In the genomic region with DNA sequence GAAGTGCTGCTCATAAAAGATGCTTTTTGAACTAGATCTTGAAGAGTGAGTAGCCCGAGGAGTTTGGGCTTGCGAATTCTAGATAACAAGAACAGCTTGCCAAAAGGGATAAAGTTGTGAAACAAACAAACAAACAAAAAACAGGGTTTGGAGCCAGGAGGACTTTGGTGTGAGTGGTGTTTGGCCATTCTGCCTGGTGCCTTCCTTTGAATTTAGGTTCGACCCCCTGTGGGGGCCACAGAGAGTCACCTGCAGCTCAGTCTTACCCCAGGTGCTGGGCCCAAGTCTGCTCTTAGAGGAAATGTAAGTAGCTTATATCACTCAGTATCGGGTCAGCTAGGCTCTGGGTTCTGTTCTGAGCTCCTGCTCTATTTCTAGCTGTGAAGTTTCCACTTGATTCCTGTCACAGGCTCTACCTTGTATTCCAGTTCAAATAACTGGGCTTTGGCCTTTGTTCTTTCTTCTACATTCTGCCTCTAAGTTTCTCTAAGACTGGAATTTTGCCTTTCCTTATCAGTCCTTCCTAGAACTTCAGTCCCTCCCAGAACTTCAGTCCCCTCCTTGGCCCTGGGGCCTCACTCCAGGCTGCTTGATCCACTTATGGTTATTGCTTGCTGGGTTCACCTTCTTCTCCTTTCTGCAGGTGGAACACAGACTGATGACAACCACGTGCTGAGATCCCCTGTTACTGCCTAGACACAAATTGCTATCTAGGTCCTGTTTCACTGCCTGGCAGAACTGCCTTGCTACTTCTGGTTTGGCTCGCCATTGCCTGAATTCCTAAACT, we compare ENCODE assay signal across 16 cellular contexts. TPM values are rescaled to one million over a fixed set of nuclear protein-coding genes. Genes with fewer than 3 reads are reported as not detected.
DNase-seq lines count a peak whose midpoint lies in the region; ATAC-seq and TF ChIP-seq lines count a peak whose summit lies in the region.
"Had no signal": no experiment of that assay in that cellular context is flagged by ENCODE, and none has a peak within 500 bp of the region (broad histone marks: within the 10 kb centered on the region; RNA-seq: fewer than 3 reads in every experiment).

No MANE protein-coding gene starts in this region.

- H3K4me2 ChIP-seq in mammary epithelial cell (ENCODE audit: insufficient read depth, low read depth, low read length) = no peak overlapping the region
- H3K4me2 ChIP-seq in smooth muscle cell = peak overlapping the region; percentile 64

- H3K36me3 Mint-ChIP-seq in CD4-positive, alpha-beta T cell (ENCODE audit: low read depth) = no peaks in the 10 kb centered on the region

- H3K9me3 ChIP-seq in HUES48 (ENCODE audit: control insufficient read depth, insufficient read depth, low read length) = no peaks in the 10 kb centered on the region
- H3K9me3 ChIP-seq in mammary epithelial cell (replicated peaks; ENCODE audit: insufficient read depth, low read length) = no peaks in the 10 kb centered on the region
- H3K9me3 ChIP-seq in smooth muscle cell (replicated peaks; ENCODE audit: low read depth) = no peaks in the 10 kb centered on the region
- H3K9me3 ChIP-seq in WERI-Rb-1 (ENCODE audit: severe bottlenecking) = no peaks in the 10 kb centered on the region
- no peaks in the 10 kb centered on the region for H3K9me3 ChIP-seq in CD4-positive, alpha-beta T cell (ENCODE audit: control insufficient read depth, low read length)

- H3K27me3 ChIP-seq in HUES48 (ENCODE audit: control insufficient read depth, insufficient read depth, low read length) (no peaks in the 10 kb centered on the region), mammary epithelial cell (ENCODE audit: insufficient read depth, low read length) (no peaks in the 10 kb centered on the region), smooth muscle cell (ENCODE audit: low read depth) (no peaks in the 10 kb centered on the region), WERI-Rb-1 (ENCODE audit: insufficient read depth, low read depth, severe bottlenecking) (no peaks in the 10 kb centered on the region)
- no peaks in the 10 kb centered on the region for H3K27me3 ChIP-seq in CD4-positive, alpha-beta T cell (ENCODE audit: control insufficient read depth, insufficient read depth, low read length)

- BruUV-seq in mammary epithelial cell (replicated peaks; lab: Mats Ljungman, UMichigan) = no TSS peak

- DNase-seq in mammary epithelial cell (no peak), islet precursor cell (peak; percentile 80), smooth muscle cell (lab: John Stamatoyannopoulos, UW; ENCODE audit: unreplicated experiment) (no peak), cerebellar cortex (ENCODE audit: low spot score) (no peak), WERI-Rb-1 (no peak)
- DNase-seq in CD4-positive, alpha-beta T cell = no peak
- DNase-seq in activated effector memory CD4-positive, alpha-beta T cell treated with Interleukin-2 at 50 U/mL for 16 hours = no peak
- DNase-seq: amniotic stem cell; C1 segment of cervical spinal cord; midbrain; stimulated activated CD4-positive, alpha-beta T cell treated with anti-CD3 and anti-CD28 coated beads, Interleukin-4, amount 100 ng/mL, for 4 hours; stimulated activated naive CD4-positive, alpha-beta T cell; SW 1271 had no signal

- dilution Hi-C loops in mammary epithelial cell (cut with HindIII; ENCODE audit: low sequenced_read_pairs) = no loop called here

- H3K4me1 ChIP-seq in HUES48 (ENCODE audit: control insufficient read depth, insufficient read depth, low read length) (peaks cover 17% of the 10 kb centered on the region), mammary epithelial cell (ENCODE audit: insufficient read depth, low read length) (peaks cover 90% of the 10 kb centered on the region), smooth muscle cell (ENCODE audit: low read depth) (peaks cover 21% of the 10 kb centered on the region)

- intact Hi-C loops in mammary epithelial cell (cut with micrococcal nuclease) = loop anchor here (5.0 kb wide), 2 partner anchors 90 to 155 kb away; partner anchors contain the start of gene POC1B
- intact Hi-C loops in CD4-positive, alpha-beta T cell (cut with DNase I, micrococcal nuclease) = no loop called here

- H4K20me1 ChIP-seq in mammary epithelial cell (ENCODE audit: insufficient read depth, low read length) (no peaks in the 10 kb centered on the region), smooth muscle cell (ENCODE audit: low read depth) (no peaks in the 10 kb centered on the region)

- ATAC-seq in CD4-positive, alpha-beta T cell (ENCODE audit: poor library complexity) = no peak
- ATAC-seq: activated CD4-positive, CD25-positive, alpha-beta regulatory T cell treated with anti-CD3 and anti-CD28 coated beads, Interleukin-2, amount 50 U/mL, for 24 hours had no signal

- H3K4me1 Mint-ChIP-seq in CD4-positive, alpha-beta T cell (ENCODE audit: low read depth) = peaks cover 6% of the 10 kb centered on the region

- no peaks in the 10 kb centered on the region for H3K27me3 Mint-ChIP-seq in CD4-positive, alpha-beta T cell

- POLR2A ChIA-PET in CD4-positive, alpha-beta T cell (lab: Charles Lee) = interaction anchor here (1.0 kb wide), 1 partner anchor 21 kb away, joined by 6 read pairs; the partner anchor contains the start of gene DUSP6

- H3F3A ChIP-seq in smooth muscle cell (ENCODE audit: low read depth) = peaks cover 10% of the 10 kb centered on the region

- H3K27ac Mint-ChIP-seq in CD4-positive, alpha-beta T cell = no peak overlapping the region

- TF ChIP-seq CTCF in mammary epithelial cell (conservative IDR thresholded peaks at IDR 0.05 in 1 of 2, IDR thresholded peaks at IDR 0.05 in 1 of 2; ENCODE audit: extremely low read depth in 1 of 2, insufficient read depth in 1 of 2, low read depth in 1 of 2, low read length in 2 of 2) = no peak
- TF ChIP-seq CTCF in smooth muscle cell (IDR thresholded peaks at IDR 0.05; ENCODE audit: borderline replicate concordance, insufficient read depth, poor library complexity, severe bottlenecking) = no peak
- TF ChIP-seq CTCF in WERI-Rb-1 (IDR thresholded peaks at IDR 0.05; ENCODE audit: low read depth, low read length) = no peak
- TF ChIP-seq CTCF in CD4-positive, alpha-beta T cell (IDR thresholded peaks at IDR 0.05) = no peak

- H3K9ac ChIP-seq in HUES48 (ENCODE audit: low read depth, low read length) (no peak overlapping the region), mammary epithelial cell (ENCODE audit: insufficient read depth, low read length) (peak overlapping the region; percentile 22), smooth muscle cell (ENCODE audit: low read depth) (no peak overlapping the region)

- H3K36me3 ChIP-seq in HUES48 (ENCODE audit: control insufficient read depth, insufficient read depth, low read length) = no peaks in the 10 kb centered on the region
- no peaks in the 10 kb centered on the region for H3K36me3 ChIP-seq in mammary epithelial cell (ENCODE audit: insufficient read depth, low read length)
- no peaks in the 10 kb centered on the region for H3K36me3 ChIP-seq in smooth muscle cell (ENCODE audit: low read depth)
- H3K36me3 ChIP-seq in WERI-Rb-1 = no peaks in the 10 kb centered on the region

- in situ Hi-C loops in mammary epithelial cell (cut with MboI; ENCODE audit: low sequenced_read_pairs in 2 of 2) = no loop called here

- H3K27ac ChIP-seq in HUES48 (ENCODE audit: low read depth, low read length) (peak overlapping the region; percentile 28), mammary epithelial cell (ENCODE audit: insufficient read depth, low read depth, low read length) (peak overlapping the region; percentile 95), smooth muscle cell (ENCODE audit: low read depth) (peak overlapping the region; percentile 86), WERI-Rb-1 (no peak overlapping the region)
- no peak overlapping the region for H3K27ac ChIP-seq in CD4-positive, alpha-beta T cell (ENCODE audit: low read depth, low read length)
- H3K27ac ChIP-seq: HL-60 had no signal

- H3K79me2 ChIP-seq in mammary epithelial cell (ENCODE audit: insufficient read depth, low read length) = peaks cover 4% of the 10 kb centered on the region
- H3K79me2 ChIP-seq in smooth muscle cell (ENCODE audit: low read depth) = no peaks in the 10 kb centered on the region

- peak overlapping the region; percentile 34 for H2AFZ ChIP-seq in mammary epithelial cell (ENCODE audit: low read depth, low read length)
- no peak overlapping the region for H2AFZ ChIP-seq in smooth muscle cell (ENCODE audit: low read depth)

- H3K4me3 ChIP-seq in HUES48 (ENCODE audit: low read depth, low read length) (no peak overlapping the region), mammary epithelial cell (replicated peaks in 1 of 3; ENCODE audit: insufficient read depth in 1 of 3, low read depth in 2 of 3, low read length in 3 of 3) (no peak overlapping the region), smooth muscle cell (no peak overlapping the region), WERI-Rb-1 (ENCODE audit: low read depth, low read length) (no peak overlapping the region)

- H3K9me3 Mint-ChIP-seq in CD4-positive, alpha-beta T cell = no peaks in the 10 kb centered on the region

- WGBS in mammary epithelial cell (ENCODE audit: low coverage, missing lambda C conversion rate) = 59% methylated on average over 5 of the region's 6 CpGs
- WGBS in smooth muscle cell (ENCODE audit: low lambda C conversion rate) = 63% methylated on average over 6 of the region's 6 CpGs

- H3K4me3 Mint-ChIP-seq in CD4-positive, alpha-beta T cell = no peak overlapping the region

- CTCF ChIA-PET in mammary epithelial cell (lab: Charles Lee; ENCODE audit: low non-redundant PET) = no interaction called here
- CTCF ChIA-PET in CD4-positive, alpha-beta T cell (lab: Charles Lee) = no interaction called here

RNA-seq across cellular contexts. Expression of gene DUSP6, which starts 20.5 kb away (rescaled TPM):
- total RNA-seq in mammary epithelial cell (100 to 1,000 TPM; 190 to 291 TPM), smooth muscle cell (147 and 195 TPM in 2 replicates)
- polyA plus RNA-seq in mammary epithelial cell (367 TPM), smooth muscle cell (135 and 192 TPM in 2 replicates)
- 673 TPM for polyA minus RNA-seq in mammary epithelial cell
- 10 to 100 TPM; 11.8 to 14.7 TPM for total RNA-seq in CD4-positive, alpha-beta T cell

Comparison
In these comparisons a context has a peak if more than half of its experiments do, and no peak if none do; other contexts are left out.
1. H3K27ac ChIP-seq: peak in HUES48 (single experiment), mammary epithelial cell (single experiment) and smooth muscle cell (single experiment); none in WERI-Rb-1 (single experiment) and CD4-positive, alpha-beta T cell (single experiment).